ENCODE assay signal across 8 cellular contexts in the genomic region with DNA sequence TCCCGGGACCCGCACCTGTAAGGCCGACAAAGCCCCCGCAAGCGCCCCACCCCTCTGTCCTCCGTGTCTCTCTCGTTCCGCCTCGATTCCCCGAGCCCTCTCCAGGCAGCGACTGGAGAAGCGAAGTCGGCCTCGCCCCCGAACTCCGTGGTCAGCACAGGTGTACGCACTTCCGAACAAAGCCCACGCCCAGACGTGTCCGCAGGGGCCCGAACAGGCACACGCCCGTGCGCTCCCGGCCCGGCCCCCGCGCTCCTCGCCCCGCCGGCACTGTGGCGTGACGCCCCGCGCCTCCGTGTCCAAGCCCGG. TPM values are rescaled to one million over a fixed set of nuclear protein-coding genes. Genes with fewer than 3 reads are reported as not detected.
DNase-seq lines count a peak whose midpoint lies in the region; ATAC-seq and TF ChIP-seq lines count a peak whose summit lies in the region.

No MANE protein-coding gene starts in this region.

- peaks cover 10 to 17% of the 10 kb centered on the region in 2 donors for H3K4me1 ChIP-seq in thoracic aorta (ENCODE audit: control insufficient read depth in 1 of 2, low read depth in 2 of 2)

- H3K4me3 ChIP-seq in GM08714 (ENCODE audit: low read length) (peak overlapping the region; percentile 61), astrocyte of the cerebellum (ENCODE audit: low read depth, low read length) (peak overlapping the region; percentile 59), thoracic aorta (peak overlapping the region; percentile 73)

- no peak overlapping the region for H3K27ac ChIP-seq in thoracic aorta

- H3K9me3 ChIP-seq in thoracic aorta = no peaks in the 10 kb centered on the region

- no peaks in the 10 kb centered on the region for H3K36me3 ChIP-seq in thoracic aorta

- peaks cover 10% of the 10 kb centered on the region for H3K27me3 ChIP-seq in thoracic aorta (replicated peaks; ENCODE audit: insufficient read depth)

- TF ChIP-seq CTCF in astrocyte of the cerebellum (IDR thresholded peaks at IDR 0.05; ENCODE audit: low read depth, low read length, missing control alignments) (no peak), thoracic aorta (IDR thresholded peaks at IDR 0.05) (no peak)

- peak; percentile 38 for ATAC-seq in HG02885 (IDR thresholded peaks at IDR 0.05; ENCODE audit: poor library complexity, unreplicated experiment)
- ATAC-seq in thoracic aorta (ENCODE audit: insufficient number of reproducible peaks, low FRiP score, low read depth) = no peak
- ATAC-seq in GM18873 (IDR thresholded peaks at IDR 0.05; ENCODE audit: low FRiP score, unreplicated experiment) = no peak

- DNase-seq in astrocyte of the cerebellum (ENCODE audit: low read depth) (no peak), left kidney (ENCODE audit: low read depth, low spot score) (peak; percentile 73), thoracic aorta (ENCODE audit: low spot score) (no peak), KG1 (lab: John Stamatoyannopoulos, UW) (no peak), COR-L47 (lab: John Stamatoyannopoulos, UW) (no peak)

- in situ Hi-C loops in astrocyte of the cerebellum (cut with HindIII; ENCODE audit: low sequenced_read_pairs) = no loop called here

RNA-seq across cellular contexts. Expression of gene NRCAM, which starts 0.8 kb away (rescaled TPM):
- 1 to 10 TPM; 2.4 to 3.3 TPM for total RNA-seq in thoracic aorta
